In the genomic region with DNA sequence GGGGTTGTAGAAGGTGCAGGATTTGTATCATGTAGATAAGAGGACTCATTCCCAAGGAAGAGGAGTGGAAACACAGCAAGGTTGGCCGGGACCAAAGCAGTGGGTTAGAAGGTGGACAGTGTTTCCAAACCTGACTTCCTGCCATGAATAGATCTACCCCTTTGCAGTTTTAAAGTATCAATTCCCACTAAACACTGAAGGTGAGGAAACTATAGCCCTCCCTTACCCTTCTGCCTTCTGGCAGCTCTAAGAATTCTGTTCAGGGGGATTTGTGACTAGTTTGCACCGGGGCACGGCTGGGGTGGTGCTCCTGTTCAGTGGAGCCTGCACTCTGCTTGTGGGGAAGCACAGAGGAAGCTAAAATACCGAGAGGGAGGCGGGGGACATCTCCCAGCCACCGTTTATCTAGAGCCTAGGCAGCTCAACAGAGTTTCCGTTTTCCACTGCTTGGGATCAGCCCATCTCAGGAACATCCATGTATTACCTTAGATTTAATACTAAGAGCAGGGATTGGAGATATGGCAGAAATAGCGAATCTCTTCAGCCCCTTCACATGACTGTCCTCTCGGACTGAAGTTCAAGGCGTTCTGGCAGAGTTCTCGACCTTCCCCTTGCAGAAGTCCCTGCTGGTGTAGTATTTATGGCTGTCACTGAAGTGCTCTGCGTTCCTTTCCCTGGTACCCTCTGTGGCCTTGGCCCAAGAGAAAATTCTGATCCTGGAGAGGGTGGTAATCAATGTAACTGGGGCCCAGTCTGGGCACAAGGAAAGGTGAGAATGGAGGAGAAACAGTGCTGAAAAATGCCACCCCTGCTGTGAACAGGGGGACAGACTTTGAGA, we compare ENCODE assay signal across 18 cellular contexts. TPM values are rescaled to one million over a fixed set of nuclear protein-coding genes. Genes with fewer than 3 reads are reported as not detected.
DNase-seq lines count a peak whose midpoint lies in the region; ATAC-seq and TF ChIP-seq lines count a peak whose summit lies in the region.
"Had no signal": no experiment of that assay in that cellular context is flagged by ENCODE, and none has a peak within 500 bp of the region (broad histone marks: within the 10 kb centered on the region; RNA-seq: fewer than 3 reads in every experiment).

No MANE protein-coding gene starts in this region.

- POLR2A ChIA-PET in WTC11 (lab: Charles Lee) = no interaction called here

- no peak overlapping the region for H3K27ac Mint-ChIP-seq in WTC11
- H3K27ac Mint-ChIP-seq in activated T-cell treated with anti-CD3 and anti-CD28 coated beads, Interleukin-2, amount 50 U/mL, for 72 hours = no peak overlapping the region
- H3K27ac Mint-ChIP-seq: CD4-positive, alpha-beta memory T cell; stimulated activated naive CD8-positive, alpha-beta T cell treated with anti-CD3 and anti-CD28 coated beads, Interleukin-15, amount 100 ng/mL, for 72 hours had no signal

- no peak overlapping the region for H3K27ac ChIP-seq in mesodermal cell (ENCODE audit: low read depth, low read length, severe bottlenecking)
- peak overlapping the region; percentile 43 for H3K27ac ChIP-seq in thymus (ENCODE audit: low read depth)
- H3K27ac ChIP-seq: A549, ovary had no signal

- H3K27me3 Mint-ChIP-seq in WTC11 (ENCODE audit: low read depth) = peaks cover 100% of the 10 kb centered on the region
- H3K27me3 Mint-ChIP-seq in activated T-cell treated with anti-CD3 and anti-CD28 coated beads, Interleukin-2, amount 50 U/mL, for 72 hours (ENCODE audit: low read depth) = peaks cover 79% of the 10 kb centered on the region

- H3K36me3 Mint-ChIP-seq in WTC11 = no peaks in the 10 kb centered on the region
- H3K36me3 Mint-ChIP-seq in activated T-cell treated with anti-CD3 and anti-CD28 coated beads, Interleukin-2, amount 50 U/mL, for 72 hours (ENCODE audit: insufficient read depth in 2 of 2) = peaks cover 1% of the 10 kb centered on the region in 2 donors
- H3K36me3 Mint-ChIP-seq: CD4-positive, alpha-beta memory T cell had no signal

- H3K4me3 ChIP-seq in mesodermal cell (ENCODE audit: extremely low read depth, insufficient read depth, low read length, poor library complexity, severe bottlenecking) (peak overlapping the region; percentile 16), thymus (ENCODE audit: low read length) (no peak overlapping the region)
- H3K4me3 ChIP-seq: A549, K562, ovary had no signal

- H3K27me3 ChIP-seq in thymus (ENCODE audit: control insufficient read depth, insufficient read depth) = peaks cover 41% of the 10 kb centered on the region
- H3K27me3 ChIP-seq: ovary had no signal

- H3K4me1 ChIP-seq in mesodermal cell (ENCODE audit: control insufficient read depth, insufficient read depth, low read length, poor library complexity, severe bottlenecking) = peaks cover 23% of the 10 kb centered on the region
- no peaks in the 10 kb centered on the region for H3K4me1 ChIP-seq in thymus (ENCODE audit: control insufficient read depth, insufficient read depth, low read length)
- H3K4me1 ChIP-seq: A549 had no signal

- ATAC-seq in WTC11 (no peak), GM21576 (IDR thresholded peaks at IDR 0.05; ENCODE audit: unreplicated experiment) (no peak)
- ATAC-seq in activated T-cell treated with anti-CD3 and anti-CD28 coated beads, Interleukin-2, amount 50 U/mL, for 72 hours (replicated peaks in 1 of 2) = no peak
- ATAC-seq: A549; K562; stimulated activated naive CD8-positive, alpha-beta T cell treated with anti-CD3 and anti-CD28 coated beads, Interleukin-15, amount 100 ng/mL, for 72 hours had no signal

- DNase-seq in NCI-H2227 (lab: John Stamatoyannopoulos, UW; ENCODE audit: unreplicated experiment) (peak; percentile 16), NCI-H2227 treated with DMSO at 0.1 percent for 48 hours (lab: John Stamatoyannopoulos, UW) (no peak), WTC11 (ENCODE audit: low spot score) (no peak)
- no peak for DNase-seq in activated T-cell treated with anti-CD3 and anti-CD28 coated beads, Interleukin-2, amount 50 U/mL, for 72 hours
- DNase-seq in stimulated activated CD4-positive, alpha-beta T cell treated with anti-CD3 and anti-CD28 coated beads, Interleukin-2, amount 100 ng/mL, for 48 hours = no peak
- DNase-seq: activated naive CD4-positive, alpha-beta T cell treated with Interleukin-2 at 50 U/mL for 16 hours; CD4-positive, alpha-beta memory T cell; effector memory CD4-positive, alpha-beta T cell; ovary; stimulated activated naive CD8-positive, alpha-beta T cell treated with anti-CD3 and anti-CD28 coated beads, Interleukin-15, amount 100 ng/mL, for 72 hours; SW 1271 had no signal

- H3K4me1 Mint-ChIP-seq in WTC11 = peaks cover 79% of the 10 kb centered on the region
- peaks cover 7% of the 10 kb centered on the region for H3K4me1 Mint-ChIP-seq in activated T-cell treated with anti-CD3 and anti-CD28 coated beads, Interleukin-2, amount 50 U/mL, for 72 hours (ENCODE audit: low read depth)

- peak overlapping the region; percentile 85 for H3K4me3 Mint-ChIP-seq in WTC11
- no peak overlapping the region for H3K4me3 Mint-ChIP-seq in activated T-cell treated with anti-CD3 and anti-CD28 coated beads, Interleukin-2, amount 50 U/mL, for 72 hours
- H3K4me3 Mint-ChIP-seq: stimulated activated naive CD8-positive, alpha-beta T cell treated with anti-CD3 and anti-CD28 coated beads, Interleukin-15, amount 100 ng/mL, for 72 hours had no signal

- 3 to 7% methylated on average over 4 to 6 of the region's 12 CpGs for WGBS in mesodermal cell (ENCODE audit: insufficient coverage in 2 of 2), 2 experiments
- 10% methylated on average over 12 of the region's 12 CpGs for WGBS in thymus

- CTCF ChIA-PET in WTC11 (lab: Charles Lee) = interaction anchor here (0.8 to 1.2 kb wide), 3 partner anchors 11 to 430 kb away, joined by 3 to 4 read pairs (median 4); no protein-coding TSS in a partner anchor

- no peaks in the 10 kb centered on the region for H3K9me3 ChIP-seq in mesodermal cell (ENCODE audit: control insufficient read depth, low read length)
- H3K9me3 ChIP-seq in thymus (ENCODE audit: control insufficient read depth) = no peaks in the 10 kb centered on the region
- H3K9me3 ChIP-seq: A549, HAP-1, ovary had no signal

- no peaks in the 10 kb centered on the region for H3K9me3 Mint-ChIP-seq in WTC11
- H3K9me3 Mint-ChIP-seq in activated T-cell treated with anti-CD3 and anti-CD28 coated beads, Interleukin-2, amount 50 U/mL, for 72 hours = no peaks in the 10 kb centered on the region

- TF ChIP-seq CTCF in WTC11 (IDR thresholded peaks at IDR 0.05) = no peak

- peaks cover 4% of the 10 kb centered on the region for H3K36me3 ChIP-seq in mesodermal cell (ENCODE audit: control insufficient read depth, insufficient read depth, low read length)
- no peaks in the 10 kb centered on the region for H3K36me3 ChIP-seq in thymus (ENCODE audit: control insufficient read depth, insufficient read depth)
- H3K36me3 ChIP-seq: HAP-1, ovary had no signal

TF ChIP-seq in WTC11, 78 proteins besides CTCF, POLR2A, EP300 and RAD21:
- TF ChIP-seq, protein P1, sequence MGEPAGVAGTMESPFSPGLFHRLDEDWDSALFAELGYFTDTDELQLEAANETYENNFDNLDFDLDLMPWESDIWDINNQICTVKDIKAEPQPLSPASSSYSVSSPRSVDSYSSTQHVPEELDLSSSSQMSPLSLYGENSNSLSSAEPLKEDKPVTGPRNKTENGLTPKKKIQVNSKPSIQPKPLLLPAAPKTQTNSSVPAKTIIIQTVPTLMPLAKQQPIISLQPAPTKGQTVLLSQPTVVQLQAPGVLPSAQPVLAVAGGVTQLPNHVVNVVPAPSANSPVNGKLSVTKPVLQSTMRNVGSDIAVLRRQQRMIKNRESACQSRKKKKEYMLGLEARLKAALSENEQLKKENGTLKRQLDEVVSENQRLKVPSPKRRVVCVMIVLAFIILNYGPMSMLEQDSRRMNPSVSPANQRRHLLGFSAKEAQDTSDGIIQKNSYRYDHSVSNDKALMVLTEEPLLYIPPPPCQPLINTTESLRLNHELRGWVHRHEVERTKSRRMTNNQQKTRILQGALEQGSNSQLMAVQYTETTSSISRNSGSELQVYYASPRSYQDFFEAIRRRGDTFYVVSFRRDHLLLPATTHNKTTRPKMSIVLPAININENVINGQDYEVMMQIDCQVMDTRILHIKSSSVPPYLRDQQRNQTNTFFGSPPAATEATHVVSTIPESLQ (CRISPR knock-in tag; IDR thresholded peaks at IDR 0.05) = no peak
- TF ChIP-seq PRRX2 (CRISPR knock-in tag; IDR thresholded peaks at IDR 0.05) (no peak), TEAD4 (CRISPR knock-in tag; IDR thresholded peaks at IDR 0.05) (no peak), HMGA2 (CRISPR knock-in tag; IDR thresholded peaks at IDR 0.05) (no peak), EMX1 (CRISPR knock-in tag; IDR thresholded peaks at IDR 0.05) (no peak), JUN (CRISPR knock-in tag; IDR thresholded peaks at IDR 0.05) (no peak)
- TF ChIP-seq, protein P2, sequence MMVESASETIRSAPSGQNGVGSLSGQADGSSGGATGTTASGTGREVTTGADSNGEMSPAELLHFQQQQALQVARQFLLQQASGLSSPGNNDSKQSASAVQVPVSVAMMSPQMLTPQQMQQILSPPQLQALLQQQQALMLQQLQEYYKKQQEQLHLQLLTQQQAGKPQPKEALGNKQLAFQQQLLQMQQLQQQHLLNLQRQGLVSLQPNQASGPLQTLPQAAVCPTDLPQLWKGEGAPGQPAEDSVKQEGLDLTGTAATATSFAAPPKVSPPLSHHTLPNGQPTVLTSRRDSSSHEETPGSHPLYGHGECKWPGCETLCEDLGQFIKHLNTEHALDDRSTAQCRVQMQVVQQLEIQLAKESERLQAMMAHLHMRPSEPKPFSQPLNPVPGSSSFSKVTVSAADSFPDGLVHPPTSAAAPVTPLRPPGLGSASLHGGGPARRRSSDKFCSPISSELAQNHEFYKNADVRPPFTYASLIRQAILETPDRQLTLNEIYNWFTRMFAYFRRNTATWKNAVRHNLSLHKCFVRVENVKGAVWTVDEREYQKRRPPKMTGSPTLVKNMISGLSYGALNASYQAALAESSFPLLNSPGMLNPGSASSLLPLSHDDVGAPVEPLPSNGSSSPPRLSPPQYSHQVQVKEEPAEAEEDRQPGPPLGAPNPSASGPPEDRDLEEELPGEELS (CRISPR knock-in tag; IDR thresholded peaks at IDR 0.05) = no peak

RNA-seq across cellular contexts. Expression of a gene that starts 5.5 kb away (rescaled TPM):
- total RNA-seq in WTC11 (2021) = 0.07 to 0.18 TPM in 2 of 3 replicates, not detected in the other
- polyA plus RNA-seq in mesodermal cell (2013, experiment 1 of 2) = 32.5 TPM
- polyA plus RNA-seq in mesodermal cell (2013, experiment 2 of 2) = 25.2 TPM
- polyA plus RNA-seq in thymus = 11.2 TPM
- not detected for total RNA-seq in activated T-cell treated with anti-CD3 and anti-CD28 coated beads, Interleukin-2, amount 50 U/mL, for 72 hours
- total RNA-seq: CD4-positive, alpha-beta memory T cell; K562; NCI-H460; ovary had no signal
- polyA plus RNA-seq: A549; CD4-positive, alpha-beta memory T cell; K562; ovary had no signal
